ENCODE assay signal across 16 cellular contexts in the genomic region with DNA sequence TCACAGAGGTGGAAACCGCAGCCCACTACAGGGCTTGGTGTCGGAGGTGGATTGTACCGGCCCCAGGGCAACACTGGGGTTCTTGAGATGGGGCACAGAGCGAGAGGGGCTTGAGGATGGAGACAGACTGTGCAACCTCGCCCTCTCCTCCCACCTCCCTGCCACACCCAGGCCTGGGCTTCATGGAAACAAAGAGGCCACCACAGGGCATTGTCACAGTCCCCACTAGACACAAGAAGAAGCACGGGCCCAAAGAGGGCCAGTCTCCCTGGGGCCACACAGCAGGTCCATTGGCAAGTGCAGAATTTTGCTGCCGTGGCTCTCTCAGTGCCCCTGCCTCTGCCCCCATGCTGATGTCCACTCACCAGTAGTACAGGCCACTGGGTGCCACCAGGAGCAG. TPM values are rescaled to one million over a fixed set of nuclear protein-coding genes. Genes with fewer than 3 reads are reported as not detected.
DNase-seq lines count a peak whose midpoint lies in the region; ATAC-seq and TF ChIP-seq lines count a peak whose summit lies in the region.
"Had no signal": no experiment of that assay in that cellular context is flagged by ENCODE, and none has a peak within 500 bp of the region (broad histone marks: within the 10 kb centered on the region; RNA-seq: fewer than 3 reads in every experiment).

No MANE protein-coding gene starts in this region.

- H3K9me3 ChIP-seq in KOPT-K1 (ENCODE audit: insufficient read depth, low read length, poor library complexity, severe bottlenecking) (no peaks in the 10 kb centered on the region), suprapubic skin (no peaks in the 10 kb centered on the region), MG63 (no peaks in the 10 kb centered on the region)
- H3K9me3 ChIP-seq: breast epithelium had no signal

- TF ChIP-seq CTCF in suprapubic skin (IDR thresholded peaks at IDR 0.05), result no peak

- H3K4me1 Mint-ChIP-seq in activated naive CD8-positive, alpha-beta T cell treated with anti-CD3 and anti-CD28 coated beads for 36 hours, result peaks cover 13% of the 10 kb centered on the region

- no peaks in the 10 kb centered on the region for H3K9me3 Mint-ChIP-seq in activated naive CD8-positive, alpha-beta T cell treated with anti-CD3 and anti-CD28 coated beads for 36 hours
- H3K9me3 Mint-ChIP-seq: activated naive CD4-positive, alpha-beta T cell treated with anti-CD3 and anti-CD28 coated beads, Interleukin-2, amount 50 U/mL, for 72 hours had no signal

- H3K36me3 Mint-ChIP-seq in activated naive CD8-positive, alpha-beta T cell treated with anti-CD3 and anti-CD28 coated beads for 36 hours, result peaks cover 22% of the 10 kb centered on the region
- H3K36me3 Mint-ChIP-seq: activated naive CD4-positive, alpha-beta T cell treated with anti-CD3 and anti-CD28 coated beads, Interleukin-2, amount 50 U/mL, for 72 hours had no signal

- 84% methylated on average over 5 of the region's 7 CpGs for WGBS in suprapubic skin

- TF ChIP-seq EP300 in suprapubic skin (IDR thresholded peaks at IDR 0.05), result no peak

- peak; percentile 54 for DNase-seq in activated effector memory CD4-positive, alpha-beta T cell treated with anti-CD3 and anti-CD28 coated beads, Interleukin-2, amount 50 U/mL, for 16 hours
- DNase-seq in activated effector memory CD4-positive, alpha-beta T cell treated with Interleukin-2 at 50 U/mL for 16 hours, result no peak
- no peak for DNase-seq in activated naive CD8-positive, alpha-beta T cell treated with anti-CD3 and anti-CD28 coated beads for 36 hours
- DNase-seq in suprapubic skin (ENCODE audit: low spot score in 2 of 2) (peak; percentile 47 to 65), NCI-H187 treated with DMSO at 0.1 percent for 48 hours (lab: John Stamatoyannopoulos, UW) (no peak), MG63 (no peak)
- DNase-seq: Calu3, mesendoderm, NCI-H2029 treated with DMSO at 0.1 percent for 48 hours, NCI-H524, PC-9 had no signal

- no peak for ATAC-seq in HG03039 (IDR thresholded peaks at IDR 0.05; ENCODE audit: unreplicated experiment)
- ATAC-seq: SK-N-SH treated with all-trans-retinoic acid at 6 μM for 48 hours had no signal

- H3K27me3 Mint-ChIP-seq in activated naive CD8-positive, alpha-beta T cell treated with anti-CD3 and anti-CD28 coated beads for 36 hours, result no peaks in the 10 kb centered on the region

- H3K4me3 ChIP-seq in suprapubic skin, result no peak overlapping the region
- no peak overlapping the region for H3K4me3 ChIP-seq in MG63
- H3K4me3 ChIP-seq: breast epithelium, PC-9 had no signal

- H3K27ac ChIP-seq in KOPT-K1 (ENCODE audit: low read depth, low read length, poor library complexity, severe bottlenecking) (peak overlapping the region; percentile 73), suprapubic skin (no peak overlapping the region)
- H3K27ac ChIP-seq: breast epithelium, PC-9 had no signal

- H3K4me1 ChIP-seq in suprapubic skin, result peaks cover 33% of the 10 kb centered on the region

- H3K36me3 ChIP-seq in KOPT-K1 (ENCODE audit: insufficient read depth, low read length) (peaks cover 69% of the 10 kb centered on the region; the same call in 1 of the 2 replicates), suprapubic skin (peaks cover 12% of the 10 kb centered on the region), MG63 (peaks cover 36% of the 10 kb centered on the region)
- H3K36me3 ChIP-seq: breast epithelium had no signal

- H3K27ac Mint-ChIP-seq in activated naive CD8-positive, alpha-beta T cell treated with anti-CD3 and anti-CD28 coated beads for 36 hours, result peak overlapping the region; percentile 50

- H3K4me3 Mint-ChIP-seq in activated naive CD8-positive, alpha-beta T cell treated with anti-CD3 and anti-CD28 coated beads for 36 hours, result no peak overlapping the region

- H3K27me3 ChIP-seq in suprapubic skin (no peaks in the 10 kb centered on the region), MG63 (no peaks in the 10 kb centered on the region)
- H3K27me3 ChIP-seq: breast epithelium had no signal

- no peak for TF ChIP-seq POLR2A in suprapubic skin (IDR thresholded peaks at IDR 0.05)

RNA-seq across cellular contexts. Expression of gene CALML4, which starts 4.1 kb away (rescaled TPM):
- total RNA-seq in activated naive CD8-positive, alpha-beta T cell treated with anti-CD3 and anti-CD28 coated beads for 36 hours, result 1 to 10 TPM; 5.4 to 7.4 TPM
- total RNA-seq in suprapubic skin, result 10 to 100 TPM in 1 of 4 donors, 1 to 10 TPM in 3; 2.4 to 13.6 (median 4.8) TPM
- 0.82 and 3.3 TPM in 2 replicates for total RNA-seq in MG63 (2014; rRNA removed; shearing (Covaris generic); ENCODE audit: low replicate concordance)

RNA-seq across cellular contexts. Expression of gene CLN6, which starts 20.3 kb away (rescaled TPM):
- total RNA-seq in activated naive CD8-positive, alpha-beta T cell treated with anti-CD3 and anti-CD28 coated beads for 36 hours, result 10 to 100 TPM; 67.7 to 72.0 TPM
- 10 to 100 TPM; 20.3 to 38.1 (median 27.9) TPM for total RNA-seq in suprapubic skin
- total RNA-seq in MG63 (2014; rRNA removed; shearing (Covaris generic); ENCODE audit: low replicate concordance), result 29.5 and 38.8 TPM in 2 replicates

Comparison
In these comparisons a context has a peak if more than half of its experiments do, and no peak if none do; other contexts are left out.
1. DNase-seq: peak in activated effector memory CD4-positive, alpha-beta T cell treated with anti-CD3 and anti-CD28 coated beads, Interleukin-2, amount 50 U/mL, for 16 hours (single experiment) and suprapubic skin (2 of 2); none in activated effector memory CD4-positive, alpha-beta T cell treated with Interleukin-2 at 50 U/mL for 16 hours (single experiment), activated naive CD8-positive, alpha-beta T cell treated with anti-CD3 and anti-CD28 coated beads for 36 hours (single experiment), NCI-H187 treated with DMSO at 0.1 percent for 48 hours (single experiment) and MG63 (single experiment).